30 cellular contexts compared by ENCODE assay signal in genomic region chr2:238939521-238940403, GRCh38.
DNase-seq lines count a peak whose midpoint lies in the region; ATAC-seq and TF ChIP-seq lines count a peak whose summit lies in the region.
"Had no signal": no experiment of that assay in that cellular context is flagged by ENCODE, and none has a peak within 500 bp of the region (broad histone marks: within the 10 kb centered on the region; RNA-seq: fewer than 3 reads in every experiment).

No MANE protein-coding gene starts in this region.

- WGBS in mammary epithelial cell (ENCODE audit: low coverage, missing lambda C conversion rate): 82% methylated on average over 7 of the region's 8 CpGs
- WGBS in endodermal cell (ENCODE audit: insufficient coverage in 1 of 2, insufficient read length in 1 of 2), 2 experiments: 87 to 100% methylated on average over 3 to 8 of the region's 8 CpGs

- no TSS peak for BruUV-seq in mammary epithelial cell (replicated peaks; lab: Mats Ljungman, UMichigan)

- H3K4me3 Mint-ChIP-seq in endodermal cell: no peak overlapping the region
- H3K4me3 Mint-ChIP-seq in osteocyte (ENCODE audit: unreplicated experiment): no peak overlapping the region
- H3K4me3 Mint-ChIP-seq in activated T-cell treated with anti-CD3 and anti-CD28 coated beads, Interleukin-2, amount 50 U/mL, for 72 hours: no peak overlapping the region
- H3K4me3 Mint-ChIP-seq: activated naive CD8-positive, alpha-beta T cell treated with anti-CD3 and anti-CD28 coated beads, Interleukin-2, amount 50 U/mL, for 24 hours; activated T-cell treated with anti-CD3 and anti-CD28 coated beads, Interleukin-2, amount 50 U/mL, for 24 hours; B cell; brain; CD8-positive, alpha-beta T cell; naive B cell had no signal

- H3K4me3 ChIP-seq in breast epithelium (no peak overlapping the region), mammary epithelial cell (replicated peaks in 1 of 3; ENCODE audit: insufficient read depth in 1 of 3, low read depth in 2 of 3, low read length in 3 of 3) (no peak overlapping the region), endodermal cell (ENCODE audit: low read length) (no peak overlapping the region), osteoblast (ENCODE audit: insufficient read depth, low read length) (no peak overlapping the region), uterus (no peak overlapping the region)
- H3K4me3 ChIP-seq: SJCRH30, smooth muscle cell, upper lobe of left lung had no signal

- no peaks in the 10 kb centered on the region for H3K27me3 Mint-ChIP-seq in endodermal cell (ENCODE audit: insufficient read depth)
- H3K27me3 Mint-ChIP-seq in osteocyte (ENCODE audit: unreplicated experiment): peaks cover 9% of the 10 kb centered on the region
- H3K27me3 Mint-ChIP-seq in activated T-cell treated with anti-CD3 and anti-CD28 coated beads, Interleukin-2, amount 50 U/mL, for 72 hours (ENCODE audit: low read depth): no peaks in the 10 kb centered on the region
- H3K27me3 Mint-ChIP-seq: activated T-cell treated with anti-CD3 and anti-CD28 coated beads, Interleukin-2, amount 50 U/mL, for 24 hours had no signal

- H3K4me2 ChIP-seq in mammary epithelial cell (ENCODE audit: insufficient read depth, low read depth, low read length) (no peak overlapping the region), osteoblast (ENCODE audit: insufficient read depth, low read length) (no peak overlapping the region)
- H3K4me2 ChIP-seq: smooth muscle cell had no signal

- DNase-seq in breast epithelium (ENCODE audit: low spot score in 2 of 2): peak in 1 of 2 donors; percentile 7
- no peak for DNase-seq in mammary epithelial cell
- peak; percentile 21 for DNase-seq in endodermal cell
- DNase-seq in osteoblast (ENCODE audit: insufficient read length, low spot score, missing footprints): peak; percentile 77
- DNase-seq in uterus: peak; percentile 16 to 25
- no peak for DNase-seq in osteocyte (ENCODE audit: extremely low spot score, unreplicated experiment)
- no peak for DNase-seq in activated T-cell treated with anti-CD3 and anti-CD28 coated beads, Interleukin-2, amount 50 U/mL, for 72 hours
- DNase-seq: activated gamma-delta T cell treated with Interleukin-2 at 50 U/mL for 16 hours; activated naive CD8-positive, alpha-beta T cell treated with anti-CD3 and anti-CD28 coated beads, Interleukin-2, amount 50 U/mL, for 24 hours; activated T-cell treated with anti-CD3 and anti-CD28 coated beads, Interleukin-2, amount 50 U/mL, for 24 hours; DMS 273 treated with DMSO at 0.1 percent for 48 hours; effector memory CD4-positive, alpha-beta T cell; erythroblast; foreskin melanocyte; hippocampal formation; Karpas-422; naive B cell; NCI-H1417 treated with DMSO at 0.1 percent for 48 hours; NCI-H2081; NCI-H2227 treated with DMSO at 0.1 percent for 48 hours; NCI-H69; nucleus accumbens; SJCRH30; stimulated activated CD4-positive, alpha-beta T cell treated with anti-CD3 and anti-CD28 coated beads, Interleukin-2, amount 100 ng/mL, for 24 hours had no signal

- TF ChIP-seq CTCF in breast epithelium (IDR thresholded peaks at IDR 0.05): no peak
- TF ChIP-seq CTCF in mammary epithelial cell (conservative IDR thresholded peaks at IDR 0.05 in 1 of 2, IDR thresholded peaks at IDR 0.05 in 1 of 2; ENCODE audit: extremely low read depth in 1 of 2, insufficient read depth in 1 of 2, low read depth in 1 of 2, low read length in 2 of 2): no peak
- TF ChIP-seq CTCF in endodermal cell (conservative IDR thresholded peaks at IDR 0.05): no peak
- TF ChIP-seq CTCF in osteoblast (IDR thresholded peaks at IDR 0.05; ENCODE audit: extremely low read depth, low read depth, low read length): no peak
- TF ChIP-seq CTCF in uterus (IDR thresholded peaks at IDR 0.05): no peak
- TF ChIP-seq CTCF in osteocyte (IDR thresholded peaks at IDR 0.05): no peak

- CTCF ChIA-PET in mammary epithelial cell (lab: Charles Lee; ENCODE audit: low non-redundant PET): no interaction called here

- no peak overlapping the region for H2AFZ ChIP-seq in mammary epithelial cell (ENCODE audit: low read depth, low read length)
- no peak overlapping the region for H2AFZ ChIP-seq in osteoblast (ENCODE audit: low read length)

- H3K9me3 ChIP-seq in breast epithelium: no peaks in the 10 kb centered on the region
- H3K9me3 ChIP-seq in mammary epithelial cell (replicated peaks; ENCODE audit: insufficient read depth, low read length): no peaks in the 10 kb centered on the region
- H3K9me3 ChIP-seq in endodermal cell (ENCODE audit: control insufficient read depth, low read length): no peaks in the 10 kb centered on the region
- no peaks in the 10 kb centered on the region for H3K9me3 ChIP-seq in osteoblast (ENCODE audit: low read depth, low read length)
- no peaks in the 10 kb centered on the region for H3K9me3 ChIP-seq in uterus
- H3K9me3 ChIP-seq: SJCRH30, upper lobe of left lung had no signal

- H3K4me1 Mint-ChIP-seq in endodermal cell (no peaks in the 10 kb centered on the region), osteocyte (ENCODE audit: unreplicated experiment) (peaks cover 4% of the 10 kb centered on the region)
- H3K4me1 Mint-ChIP-seq in activated T-cell treated with anti-CD3 and anti-CD28 coated beads, Interleukin-2, amount 50 U/mL, for 72 hours (ENCODE audit: low read depth): no peaks in the 10 kb centered on the region
- H3K4me1 Mint-ChIP-seq: activated naive CD8-positive, alpha-beta T cell treated with anti-CD3 and anti-CD28 coated beads, Interleukin-2, amount 50 U/mL, for 24 hours; B cell; brain; naive B cell had no signal

- H3K36me3 Mint-ChIP-seq in endodermal cell (ENCODE audit: low read depth): no peaks in the 10 kb centered on the region
- no peaks in the 10 kb centered on the region for H3K36me3 Mint-ChIP-seq in osteocyte (ENCODE audit: unreplicated experiment)
- no peaks in the 10 kb centered on the region for H3K36me3 Mint-ChIP-seq in activated T-cell treated with anti-CD3 and anti-CD28 coated beads, Interleukin-2, amount 50 U/mL, for 72 hours (ENCODE audit: insufficient read depth in 2 of 2)
- H3K36me3 Mint-ChIP-seq: brain; CD8-positive, alpha-beta T cell; naive B cell had no signal

- dilution Hi-C loops in mammary epithelial cell (cut with HindIII; ENCODE audit: low sequenced_read_pairs): no loop called here

- no peaks in the 10 kb centered on the region for H3K36me3 ChIP-seq in breast epithelium
- H3K36me3 ChIP-seq in mammary epithelial cell (ENCODE audit: insufficient read depth, low read length): no peaks in the 10 kb centered on the region
- H3K36me3 ChIP-seq in endodermal cell (ENCODE audit: control insufficient read depth, insufficient read depth, low read length): no peaks in the 10 kb centered on the region
- H3K36me3 ChIP-seq in osteoblast (ENCODE audit: insufficient read depth, low read length): no peaks in the 10 kb centered on the region
- no peaks in the 10 kb centered on the region for H3K36me3 ChIP-seq in uterus
- H3K36me3 ChIP-seq: SJCRH30, upper lobe of left lung had no signal

- H3K27me3 ChIP-seq in breast epithelium: no peaks in the 10 kb centered on the region
- no peaks in the 10 kb centered on the region for H3K27me3 ChIP-seq in mammary epithelial cell (ENCODE audit: insufficient read depth, low read length)
- H3K27me3 ChIP-seq in endodermal cell (ENCODE audit: control insufficient read depth, insufficient read depth, low read length, poor library complexity, severe bottlenecking): no peaks in the 10 kb centered on the region
- no peaks in the 10 kb centered on the region for H3K27me3 ChIP-seq in osteoblast (ENCODE audit: insufficient read depth, low read length)
- no peaks in the 10 kb centered on the region for H3K27me3 ChIP-seq in uterus
- H3K27me3 ChIP-seq: upper lobe of left lung had no signal

- no peaks in the 10 kb centered on the region for H3K4me1 ChIP-seq in breast epithelium
- H3K4me1 ChIP-seq in mammary epithelial cell (ENCODE audit: insufficient read depth, low read length): peaks cover 11% of the 10 kb centered on the region
- no peaks in the 10 kb centered on the region for H3K4me1 ChIP-seq in endodermal cell (ENCODE audit: control insufficient read depth, insufficient read depth, low read length)
- H3K4me1 ChIP-seq in osteoblast (ENCODE audit: insufficient read depth, low read length): peaks cover 31% of the 10 kb centered on the region
- H3K4me1 ChIP-seq in uterus: peaks cover 0 to 7% of the 10 kb centered on the region in 2 donors
- H3K4me1 ChIP-seq: SJCRH30, upper lobe of left lung had no signal

- no peaks in the 10 kb centered on the region for H4K20me1 ChIP-seq in mammary epithelial cell (ENCODE audit: insufficient read depth, low read length)
- H4K20me1 ChIP-seq in osteoblast (ENCODE audit: insufficient read depth, low read length): no peaks in the 10 kb centered on the region

- intact Hi-C loops in breast epithelium (cut with DNase I; ENCODE audit: low total_unique reads): loop anchor here (5.0 kb wide), 1 partner anchor 573 kb away; no protein-coding TSS in a partner anchor
- intact Hi-C loops in mammary epithelial cell (cut with micrococcal nuclease): no loop called here
- intact Hi-C loops in uterus (cut with DNase I; ENCODE audit: low total_unique reads): no loop called here

- no peaks in the 10 kb centered on the region for H3K9me3 Mint-ChIP-seq in endodermal cell
- H3K9me3 Mint-ChIP-seq in osteocyte (ENCODE audit: unreplicated experiment): no peaks in the 10 kb centered on the region
- no peaks in the 10 kb centered on the region for H3K9me3 Mint-ChIP-seq in activated T-cell treated with anti-CD3 and anti-CD28 coated beads, Interleukin-2, amount 50 U/mL, for 72 hours
- H3K9me3 Mint-ChIP-seq: activated naive CD8-positive, alpha-beta T cell treated with anti-CD3 and anti-CD28 coated beads, Interleukin-2, amount 50 U/mL, for 24 hours; activated T-cell treated with anti-CD3 and anti-CD28 coated beads, Interleukin-2, amount 50 U/mL, for 24 hours; CD8-positive, alpha-beta T cell; naive B cell had no signal

- H3K27ac ChIP-seq in breast epithelium (peak overlapping the region; percentile 40 to 72), mammary epithelial cell (ENCODE audit: insufficient read depth, low read depth, low read length) (no peak overlapping the region), endodermal cell (ENCODE audit: low read depth, low read length) (no peak overlapping the region), osteoblast (ENCODE audit: low read depth, low read length) (peak overlapping the region; percentile 83), uterus (peak overlapping the region; percentile 73 to 86)
- H3K27ac ChIP-seq: SJCRH30 had no signal

- no peak overlapping the region for H3K27ac Mint-ChIP-seq in endodermal cell
- no peak overlapping the region for H3K27ac Mint-ChIP-seq in osteocyte (ENCODE audit: unreplicated experiment)
- no peak overlapping the region for H3K27ac Mint-ChIP-seq in activated T-cell treated with anti-CD3 and anti-CD28 coated beads, Interleukin-2, amount 50 U/mL, for 72 hours
- H3K27ac Mint-ChIP-seq: activated naive CD8-positive, alpha-beta T cell treated with anti-CD3 and anti-CD28 coated beads, Interleukin-2, amount 50 U/mL, for 24 hours; activated T-cell treated with anti-CD3 and anti-CD28 coated beads, Interleukin-2, amount 50 U/mL, for 24 hours; B cell; brain; CD8-positive, alpha-beta T cell; naive B cell had no signal

- in situ Hi-C loops in mammary epithelial cell (cut with MboI; ENCODE audit: low sequenced_read_pairs in 2 of 2): no loop called here

- H3K9ac ChIP-seq in mammary epithelial cell (ENCODE audit: insufficient read depth, low read length) (no peak overlapping the region), endodermal cell (ENCODE audit: extremely low read depth, low read length, poor library complexity, severe bottlenecking) (no peak overlapping the region)

- H3K79me2 ChIP-seq in mammary epithelial cell (ENCODE audit: insufficient read depth, low read length): no peaks in the 10 kb centered on the region
- no peaks in the 10 kb centered on the region for H3K79me2 ChIP-seq in osteoblast (ENCODE audit: insufficient read depth, low read length)

- no peak for TF ChIP-seq POLR2A in breast epithelium (IDR thresholded peaks at IDR 0.05)
- TF ChIP-seq POLR2A in uterus (IDR thresholded peaks at IDR 0.05): no peak

- ATAC-seq in activated T-cell treated with anti-CD3 and anti-CD28 coated beads, Interleukin-2, amount 50 U/mL, for 72 hours (replicated peaks in 1 of 2): no peak
- ATAC-seq in GM18519 (IDR thresholded peaks at IDR 0.05; ENCODE audit: low FRiP score, unreplicated experiment): no peak
- ATAC-seq: activated naive CD8-positive, alpha-beta T cell treated with anti-CD3 and anti-CD28 coated beads, Interleukin-2, amount 50 U/mL, for 24 hours; CD8-positive, alpha-beta T cell had no signal

Comparison
In these comparisons a context has a peak if more than half of its experiments do, and no peak if none do; other contexts are left out.
1. H3K27ac ChIP-seq: peak in breast epithelium (2 of 2), osteoblast (single experiment) and uterus (2 of 2); none in mammary epithelial cell (single experiment) and endodermal cell (single experiment).
2. DNase-seq: peak in endodermal cell (single experiment), osteoblast (single experiment) and uterus (2 of 2); none in mammary epithelial cell (single experiment), osteocyte (single experiment) and activated T-cell treated with anti-CD3 and anti-CD28 coated beads, Interleukin-2, amount 50 U/mL, for 72 hours (0 of 2).